In genomic region chr16:17488506-17488905, GRCh38 we compare ENCODE assay signal across 4 cellular contexts.
"Had no signal": no experiment of that assay in that cellular context is flagged by ENCODE, and none has a peak within 500 bp of the region (broad histone marks: within the 10 kb centered on the region; RNA-seq: fewer than 3 reads in every experiment).

No MANE protein-coding gene starts in this region.

- H3K27ac ChIP-seq: GM23248 had no signal

- DNase-seq: GM23248, H9, HCEC 1CT, IMR-90 had no signal

- H3K4me3 ChIP-seq: GM23248 had no signal

- H3K9me3 Mint-ChIP-seq: H9 had no signal

- H3K4me3 Mint-ChIP-seq: H9 had no signal

- H3K27ac Mint-ChIP-seq: H9 had no signal

- H3K9ac ChIP-seq: GM23248 had no signal

- H2AFZ ChIP-seq: GM23248 had no signal
